Comparison of ENCODE assay signal across 8 cellular contexts in genomic region chr1:27658951-27659496, GRCh38. TPM values are rescaled to one million over a fixed set of nuclear protein-coding genes. Genes with fewer than 3 reads are reported as not detected.
DNase-seq lines count a peak whose midpoint lies in the region; ATAC-seq and TF ChIP-seq lines count a peak whose summit lies in the region.

No MANE protein-coding gene starts in this region.

- POLR2A ChIA-PET in activated CD8-positive, alpha-beta T cell treated with anti-CD3 and anti-CD28 coated beads, Interleukin-2, amount 10 ng/mL, durations not matched to agents 7 days and 5 days (lab: Charles Lee): interaction anchor here (0.6 to 1.2 kb wide), 7 partner anchors 9 to 52 kb away, joined by 3 to 5 read pairs (median 3); no protein-coding TSS in a partner anchor

- BruUV-seq in Calu3 (replicated peaks; lab: Mats Ljungman, UMichigan): no TSS peak

- H3K4me3 ChIP-seq in fibroblast of the aortic adventitia (ENCODE audit: low read depth, low read length): no peak overlapping the region

- H3K27ac Mint-ChIP-seq in Calu3 (ENCODE audit: unreplicated experiment): peak overlapping the region; percentile 32
- peak overlapping the region; percentile 92 for H3K27ac Mint-ChIP-seq in activated CD8-positive, alpha-beta T cell treated with anti-CD3 and anti-CD28 coated beads, Interleukin-2, amount 10 ng/mL, durations not matched to agents 7 days and 5 days

- ATAC-seq in GM19455 (IDR thresholded peaks at IDR 0.05; ENCODE audit: unreplicated experiment) (peak; percentile 3), HG03457 (IDR thresholded peaks at IDR 0.05; ENCODE audit: unreplicated experiment) (peak; percentile 2)
- no peak for ATAC-seq in activated CD8-positive, alpha-beta T cell treated with anti-CD3 and anti-CD28 coated beads, Interleukin-2, amount 10 ng/mL, durations not matched to agents 7 days and 5 days

- peaks cover 35% of the 10 kb centered on the region for H3K4me1 Mint-ChIP-seq in Calu3 (ENCODE audit: low read depth, unreplicated experiment)
- H3K4me1 Mint-ChIP-seq in activated CD8-positive, alpha-beta T cell treated with anti-CD3 and anti-CD28 coated beads, Interleukin-2, amount 10 ng/mL, durations not matched to agents 7 days and 5 days (ENCODE audit: low read depth): peaks cover 50% of the 10 kb centered on the region

- peaks cover 17% of the 10 kb centered on the region for H3K36me3 Mint-ChIP-seq in Calu3 (ENCODE audit: insufficient read depth, unreplicated experiment)
- H3K36me3 Mint-ChIP-seq in activated CD8-positive, alpha-beta T cell treated with anti-CD3 and anti-CD28 coated beads, Interleukin-2, amount 10 ng/mL, durations not matched to agents 7 days and 5 days (ENCODE audit: low read depth): peaks cover 5% of the 10 kb centered on the region

- H3K4me3 Mint-ChIP-seq in Calu3 (ENCODE audit: low read depth, unreplicated experiment): peak overlapping the region; percentile 74
- peak overlapping the region; percentile 80 for H3K4me3 Mint-ChIP-seq in activated CD8-positive, alpha-beta T cell treated with anti-CD3 and anti-CD28 coated beads, Interleukin-2, amount 10 ng/mL, durations not matched to agents 7 days and 5 days

- no peaks in the 10 kb centered on the region for H3K9me3 Mint-ChIP-seq in Calu3 (ENCODE audit: low read depth, unreplicated experiment)
- H3K9me3 Mint-ChIP-seq in activated CD8-positive, alpha-beta T cell treated with anti-CD3 and anti-CD28 coated beads, Interleukin-2, amount 10 ng/mL, durations not matched to agents 7 days and 5 days (ENCODE audit: insufficient read depth): no peaks in the 10 kb centered on the region

- TF ChIP-seq CTCF in Calu3 (IDR thresholded peaks at IDR 0.05; ENCODE audit: unreplicated experiment): no peak
- TF ChIP-seq CTCF in fibroblast of the aortic adventitia (IDR thresholded peaks at IDR 0.05; ENCODE audit: insufficient read depth, low read length): no peak

- H3K27me3 Mint-ChIP-seq in Calu3 (ENCODE audit: unreplicated experiment): no peaks in the 10 kb centered on the region
- H3K27me3 Mint-ChIP-seq in activated CD8-positive, alpha-beta T cell treated with anti-CD3 and anti-CD28 coated beads, Interleukin-2, amount 10 ng/mL, durations not matched to agents 7 days and 5 days (ENCODE audit: low read depth): no peaks in the 10 kb centered on the region

- intact Hi-C loops in Calu3 (cut with micrococcal nuclease; ENCODE audit: unreplicated experiment): no loop called here

- CTCF ChIA-PET in Calu3 (lab: Charles Lee): no interaction called here
- CTCF ChIA-PET in activated CD8-positive, alpha-beta T cell treated with anti-CD3 and anti-CD28 coated beads, Interleukin-2, amount 10 ng/mL, durations not matched to agents 7 days and 5 days (lab: Charles Lee): interaction anchor here (0.8 to 3.8 kb wide), 7 partner anchors 9 to 102 kb away, joined by 3 to 15 read pairs (median 3); no protein-coding TSS in a partner anchor

- DNase-seq in Calu3: no peak
- peak; percentile 43 for DNase-seq in activated CD8-positive, alpha-beta T cell treated with anti-CD3 and anti-CD28 coated beads, Interleukin-2, amount 10 ng/mL, durations not matched to agents 7 days and 5 days
- DNase-seq in fibroblast of the aortic adventitia (ENCODE audit: low read depth): peak; percentile 74
- peak; percentile 35 for DNase-seq in retina
- no peak for DNase-seq in NCI-H345 (lab: John Stamatoyannopoulos, UW)
- DNase-seq in NOMO-1 (lab: John Stamatoyannopoulos, UW; ENCODE audit: unreplicated experiment in 2 of 2): no peak

RNA-seq across cellular contexts. Expression of gene IFI6, which starts 13.0 kb away (rescaled TPM):
- total RNA-seq in Calu3 (2022) (426 and 1,520 TPM in 2 replicates), fibroblast of the aortic adventitia (ENCODE audit: low replicate concordance) (64.7 and 194 TPM in 2 replicates)
- 100 to 1,000 TPM; 271 to 272 TPM for total RNA-seq in activated CD8-positive, alpha-beta T cell treated with anti-CD3 and anti-CD28 coated beads, Interleukin-2, amount 10 ng/mL, durations not matched to agents 7 days and 5 days

RNA-seq across cellular contexts. Expression of gene FGR, which starts 24.0 kb away (rescaled TPM):
- total RNA-seq in Calu3 (2022): not detected in 2 replicates
- total RNA-seq in activated CD8-positive, alpha-beta T cell treated with anti-CD3 and anti-CD28 coated beads, Interleukin-2, amount 10 ng/mL, durations not matched to agents 7 days and 5 days: under 1 TPM; 0.08 to 0.21 TPM
- 0.18 TPM in 1 of 2 replicates, not detected in the other for total RNA-seq in fibroblast of the aortic adventitia (ENCODE audit: low replicate concordance)

RNA-seq across cellular contexts. Expression of gene AHDC1, which starts 55.1 kb away (rescaled TPM):
- 20.8 and 21.5 TPM in 2 replicates for total RNA-seq in Calu3 (2022)
- total RNA-seq in activated CD8-positive, alpha-beta T cell treated with anti-CD3 and anti-CD28 coated beads, Interleukin-2, amount 10 ng/mL, durations not matched to agents 7 days and 5 days: 10 to 100 TPM; 20.9 to 22.7 TPM
- total RNA-seq in fibroblast of the aortic adventitia (ENCODE audit: low replicate concordance): 14.6 and 19.1 TPM in 2 replicates

Comparison
In these comparisons a context has a peak if more than half of its experiments do, and no peak if none do; other contexts are left out.
1. DNase-seq: peak in activated CD8-positive, alpha-beta T cell treated with anti-CD3 and anti-CD28 coated beads, Interleukin-2, amount 10 ng/mL, durations not matched to agents 7 days and 5 days (single experiment), fibroblast of the aortic adventitia (single experiment) and retina (single experiment); none in Calu3 (single experiment), NCI-H345 (single experiment) and NOMO-1 (0 of 2).